ENCODE assay signal across 16 cellular contexts in genomic region chr15:72174551-72175165, GRCh38. TPM values are rescaled to one million over a fixed set of nuclear protein-coding genes. Genes with fewer than 3 reads are reported as not detected.
DNase-seq lines count a peak whose midpoint lies in the region; ATAC-seq and TF ChIP-seq lines count a peak whose summit lies in the region.
"Had no signal": no experiment of that assay in that cellular context is flagged by ENCODE, and none has a peak within 500 bp of the region (broad histone marks: within the 10 kb centered on the region; RNA-seq: fewer than 3 reads in every experiment).

No MANE protein-coding gene starts in this region.

- H3K9me2 ChIP-seq in PC-9 (ENCODE audit: insufficient read depth): no peaks in the 10 kb centered on the region

- TF ChIP-seq CTCF in RWPE1 (conservative IDR thresholded peaks at IDR 0.05; ENCODE audit: low read depth) (no peak), esophagus muscularis mucosa (IDR thresholded peaks at IDR 0.05) (no peak), PC-9 (conservative IDR thresholded peaks at IDR 0.05) (no peak)

- no peak for ATAC-seq in HG02981 (IDR thresholded peaks at IDR 0.05; ENCODE audit: unreplicated experiment)
- ATAC-seq: SK-N-SH treated with all-trans-retinoic acid at 6 μM for 48 hours had no signal

- H4K20me1 ChIP-seq in PC-9 (ENCODE audit: insufficient read depth): no peaks in the 10 kb centered on the region

- TF ChIP-seq EP300 in esophagus muscularis mucosa (IDR thresholded peaks at IDR 0.05): no peak

- WGBS in esophagus muscularis mucosa: 58% methylated on average over 5 of the region's 5 CpGs

- DNase-seq in D341Med (ENCODE audit: low spot score): peak; percentile 14
- no peak for DNase-seq in RWPE1 (ENCODE audit: low spot score)
- DNase-seq in esophagus muscularis mucosa (ENCODE audit: extremely low spot score): peak; percentile 82
- DNase-seq in posterior vena cava (ENCODE audit: low spot score): peak; percentile 38
- DNase-seq in PC-9: no peak
- no peak for DNase-seq in activated CD4-positive, CD25-positive, alpha-beta regulatory T cell (lab: John Stamatoyannopoulos, UW)
- DNase-seq in GDM1 (lab: John Stamatoyannopoulos, UW): no peak
- DNase-seq: H9, NCI-H1417 treated with DMSO at 0.1 percent for 48 hours, NCI-H2029 treated with DMSO at 0.1 percent for 48 hours, NCI-H510A, SHP77 treated with DMSO at 0.1 percent for 48 hours had no signal

- H2AFZ ChIP-seq in PC-9: no peak overlapping the region

- H3K27me3 ChIP-seq in esophagus muscularis mucosa (peaks cover 0 to 24% (median 0%) of the 10 kb centered on the region in 4 donors), PC-9 (ENCODE audit: insufficient read depth, low read depth) (no peaks in the 10 kb centered on the region)
- H3K27me3 ChIP-seq: BLaER1 treated with 17β-estradiol and CSF1 and Interleukin-3, amounts not matched to agents 10 nM and 100 nM had no signal

- POLR2A ChIA-PET in RWPE1 (lab: Yijun Ruan, JAX; ENCODE audit: low non-redundant PET): no interaction called here
- POLR2A ChIA-PET in PC-9 (lab: Charles Lee; ENCODE audit: unreplicated experiment): no interaction called here

- intact Hi-C loops in esophagus muscularis mucosa (cut with DNase I) (no loop called here), posterior vena cava (cut with DNase I) (no loop called here), PC-9 (cut with micrococcal nuclease; ENCODE audit: unreplicated experiment) (no loop called here)

- H3K9me3 ChIP-seq in esophagus muscularis mucosa (no peaks in the 10 kb centered on the region), PC-9 (ENCODE audit: insufficient read depth, low read depth) (no peaks in the 10 kb centered on the region)
- H3K9me3 ChIP-seq: A549; BLaER1 treated with 17β-estradiol and CSF1 and Interleukin-3, amounts not matched to agents 10 nM and 100 nM had no signal

- H3F3A ChIP-seq in PC-9 (ENCODE audit: insufficient read depth, low read depth): peaks cover 24% of the 10 kb centered on the region

- H3K36me3 ChIP-seq in esophagus muscularis mucosa: no peaks in the 10 kb centered on the region
- no peaks in the 10 kb centered on the region for H3K36me3 ChIP-seq in PC-9 (ENCODE audit: low read depth)
- H3K36me3 ChIP-seq: BLaER1 treated with 17β-estradiol and CSF1 and Interleukin-3, amounts not matched to agents 10 nM and 100 nM had no signal

- H3K4me1 ChIP-seq in esophagus muscularis mucosa (peaks cover 0 to 15% (median 6%) of the 10 kb centered on the region in 4 donors), PC-9 (replicated peaks; ENCODE audit: insufficient read depth) (peaks cover 46% of the 10 kb centered on the region)

- no peak for TF ChIP-seq POLR2A in esophagus muscularis mucosa (IDR thresholded peaks at IDR 0.05; ENCODE audit: low read depth)

- CTCF ChIA-PET in RWPE1 (lab: Yijun Ruan, JAX) (interaction anchor here (0.6 to 1.5 kb wide), 4 partner anchors 10 to 1071 kb away, joined by 3 to 8 read pairs (median 4); no protein-coding TSS in a partner anchor), PC-9 (lab: Charles Lee) (no interaction called here)

- no TSS peak for BruUV-seq in PC-9 (replicated peaks; lab: Mats Ljungman, UMichigan)

- peak overlapping the region; percentile 9; the same call in 1 of the 2 replicates for H3K27ac ChIP-seq in RWPE1
- no peak overlapping the region for H3K27ac ChIP-seq in esophagus muscularis mucosa (replicated peaks in 1 of 4)
- H3K27ac ChIP-seq in PC-9: no peak overlapping the region
- H3K27ac ChIP-seq: A549; BLaER1 treated with 17β-estradiol and CSF1 and Interleukin-3, amounts not matched to agents 10 nM and 100 nM had no signal

- no peak overlapping the region for H3K4me2 ChIP-seq in PC-9
- H3K4me2 ChIP-seq: A549; BLaER1 treated with 17β-estradiol and CSF1 and Interleukin-3, amounts not matched to agents 10 nM and 100 nM had no signal

- H3K4me3 ChIP-seq in esophagus muscularis mucosa (no peak overlapping the region), PC-9 (no peak overlapping the region)
- H3K4me3 ChIP-seq: A549; BLaER1 treated with 17β-estradiol and CSF1 and Interleukin-3, amounts not matched to agents 10 nM and 100 nM had no signal

- no peaks in the 10 kb centered on the region for H3K79me2 ChIP-seq in PC-9 (ENCODE audit: low read depth)

RNA-seq across cellular contexts. Expression of gene GRAMD2A, which starts 22.9 kb away (rescaled TPM):
- total RNA-seq in esophagus muscularis mucosa: 1 to 10 TPM in 2 of 4 donors, under 1 TPM in 2; 0.33 to 2.5 (median 0.75) TPM
- under 1 TPM in 1 of 2 donors, not detected in 1; 0.10 TPM for total RNA-seq in posterior vena cava
- 48.5 and 60.2 TPM in 2 replicates for total RNA-seq in PC-9 (2021)

RNA-seq across cellular contexts. Expression of gene PKM, which starts 56.3 kb away (rescaled TPM):
- total RNA-seq in esophagus muscularis mucosa (100 to 1,000 TPM; 392 to 605 (median 482) TPM), posterior vena cava (100 to 1,000 TPM; 554 to 783 TPM), PC-9 (2021) (1,294 and 1,809 TPM in 2 replicates)

RNA-seq across cellular contexts. Expression of gene SENP8, which starts 56.5 kb away (rescaled TPM):
- total RNA-seq in esophagus muscularis mucosa (1 to 10 TPM; 1.7 to 2.4 (median 2.0) TPM), posterior vena cava (1 to 10 TPM; 1.9 to 2.3 TPM), PC-9 (2021) (1.9 and 3.8 TPM in 2 replicates)

RNA-seq across cellular contexts. Expression of gene MYO9A, which starts 56.7 kb away (rescaled TPM):
- total RNA-seq in esophagus muscularis mucosa: 10 to 100 TPM; 71.1 to 96.8 (median 80.8) TPM
- total RNA-seq in posterior vena cava: 10 to 100 TPM; 61.4 to 68.2 TPM
- total RNA-seq in PC-9 (2021): 34.0 and 37.3 TPM in 2 replicates

Comparison
In these comparisons a context has a peak if more than half of its experiments do, and no peak if none do; other contexts are left out.
1. DNase-seq: peak in D341Med (single experiment), esophagus muscularis mucosa (single experiment) and posterior vena cava (single experiment); none in RWPE1 (single experiment), PC-9 (0 of 2), activated CD4-positive, CD25-positive, alpha-beta regulatory T cell (0 of 4) and GDM1 (single experiment).
2. RNA of gene GRAMD2A, which starts 22.9 kb away (total RNA-seq): 48.5 to 60.2 TPM in PC-9; 0.33 to 2.5 TPM in esophagus muscularis mucosa and 0.10 TPM in posterior vena cava; every median in the first group is over 10 times any median in the second.